In genomic region chr13:27921421-27921960, GRCh38 we compare ENCODE assay signal across 11 cellular contexts. TPM values are rescaled to one million over a fixed set of nuclear protein-coding genes. Genes with fewer than 3 reads are reported as not detected.
DNase-seq lines count a peak whose midpoint lies in the region; ATAC-seq, FAIRE-seq and TF ChIP-seq lines count a peak whose summit lies in the region.
"Had no signal": no experiment of that assay in that cellular context is flagged by ENCODE, and none has a peak within 500 bp of the region (broad histone marks: within the 10 kb centered on the region; RNA-seq: fewer than 3 reads in every experiment).

No MANE protein-coding gene starts in this region.

- H3K36me3 ChIP-seq in IMR-90 (ENCODE audit: control insufficient read depth, insufficient read depth, low read length) (no peaks in the 10 kb centered on the region), endocrine pancreas (ENCODE audit: control insufficient read depth, insufficient read depth, low read length) (peaks cover 24% of the 10 kb centered on the region), rectal smooth muscle tissue (ENCODE audit: control insufficient read depth, insufficient read depth, low read length) (no peaks in the 10 kb centered on the region)

- H3K9ac ChIP-seq in IMR-90 (ENCODE audit: low read depth, low read length) = no peak overlapping the region
- H3K9ac ChIP-seq in endocrine pancreas (ENCODE audit: control insufficient read depth, insufficient read depth, low read length) = peak overlapping the region; percentile 89
- H3K9ac ChIP-seq in rectal smooth muscle tissue (ENCODE audit: low read length) = no peak overlapping the region

- no peak overlapping the region for H3K14ac ChIP-seq in IMR-90 (replicated peaks; ENCODE audit: low read depth, low read length)

- no peak overlapping the region for H2BK20ac ChIP-seq in IMR-90 (ENCODE audit: low read depth, low read length)

- no peak overlapping the region for H3K18ac ChIP-seq in IMR-90 (ENCODE audit: low read depth, low read length)

- H3K27me3 ChIP-seq in IMR-90 (ENCODE audit: control insufficient read depth, insufficient read depth, low read length) (peaks cover 95% of the 10 kb centered on the region), endocrine pancreas (ENCODE audit: control insufficient read depth, insufficient read depth, low read length) (no peaks in the 10 kb centered on the region), rectal smooth muscle tissue (ENCODE audit: control insufficient read depth, insufficient read depth, low read length) (peaks cover 70% of the 10 kb centered on the region)

- H3K79me1 ChIP-seq in IMR-90 (ENCODE audit: low read depth in 1 of 2, low read length in 2 of 2) = no peaks in the 10 kb centered on the region

- H3K27ac ChIP-seq in IMR-90 (ENCODE audit: insufficient read depth, low read length) (no peak overlapping the region), rectal smooth muscle tissue (ENCODE audit: low read depth, low read length) (no peak overlapping the region)

- WGBS in IMR-90 (ENCODE audit: extremely low coverage in 2 of 2, insufficient read length in 1 of 2), 2 experiments = 6% methylated on average over 10 of the region's 41 CpGs; no CpG with 5 or more reads in 1 of the 2 experiments

- no peak overlapping the region for H2BK120ac ChIP-seq in IMR-90 (ENCODE audit: low read depth, low read length)

- H3K4me3 ChIP-seq in IMR-90 (ENCODE audit: insufficient read depth, low read depth, low read length) (peak overlapping the region; percentile 9; the same call in 1 of the 2 replicates), endocrine pancreas (ENCODE audit: control insufficient read depth, insufficient read depth, low read length) (peak overlapping the region; percentile 91), rectal smooth muscle tissue (ENCODE audit: low read length) (peak overlapping the region; percentile 50)

- H2AFZ ChIP-seq in IMR-90 (replicated peaks; ENCODE audit: low read length, poor library complexity) = peak overlapping the region; percentile 68

- no peak overlapping the region for H3K4ac ChIP-seq in IMR-90 (ENCODE audit: low read depth, low read length)

- CTCF ChIA-PET in IMR-90 (lab: Yijun Ruan, JAX) = interaction anchor here (0.6 to 0.9 kb wide), 2 partner anchors 12 to 226 kb away, joined by 3 read pairs; no protein-coding TSS in a partner anchor

- H3K23ac ChIP-seq in IMR-90 (ENCODE audit: low read depth, low read length) = no peak overlapping the region

- H4K8ac ChIP-seq in IMR-90 (ENCODE audit: low read depth in 2 of 2, low read length in 2 of 2) = no peak overlapping the region

- no peak overlapping the region for H3K56ac ChIP-seq in IMR-90 (ENCODE audit: extremely low read depth, insufficient read depth, low read length)

- FAIRE-seq in urothelium cell line (lab: Jason Lieb, UNC) = no peak
- FAIRE-seq: GM18507 had no signal

- intact Hi-C loops in IMR-90 (cut with micrococcal nuclease) = no loop called here

- no peaks in the 10 kb centered on the region for H4K20me1 ChIP-seq in IMR-90 (ENCODE audit: insufficient read depth, low read length)

- no peak overlapping the region for H2AK9ac ChIP-seq in IMR-90 (replicated peaks; ENCODE audit: low read depth, low read length, poor library complexity)

- TF ChIP-seq CTCF in IMR-90 (conservative IDR thresholded peaks at IDR 0.05; ENCODE audit: low read depth, low read length) = no peak

- no peak overlapping the region for H2BK5ac ChIP-seq in IMR-90 (ENCODE audit: low read depth, low read length, poor library complexity, severe bottlenecking)

- H2BK15ac ChIP-seq in IMR-90 (ENCODE audit: low read depth, low read length) = no peak overlapping the region

- no peak for TF ChIP-seq RAD21 in IMR-90 (IDR thresholded peaks at IDR 0.05; ENCODE audit: low read length)

- no TSS peak for BruUV-seq in IMR-90 (replicated peaks; lab: Mats Ljungman, UMichigan)

- H4K91ac ChIP-seq in IMR-90 (ENCODE audit: insufficient read depth, low read depth, low read length) = no peak overlapping the region

- POLR2A ChIA-PET in IMR-90 (lab: Charles Lee; ENCODE audit: unreplicated experiment) = interaction anchor here (0.7 kb wide), 1 partner anchor 590 kb away, joined by 3 read pairs; no protein-coding TSS in a partner anchor

- H3K9me1 ChIP-seq in IMR-90 (ENCODE audit: insufficient read depth, low read length) = no peaks in the 10 kb centered on the region

- ATAC-seq in IMR-90 (ENCODE audit: low read depth) = no peak

- H2AK5ac ChIP-seq in IMR-90 (ENCODE audit: low read depth, low read length) = no peak overlapping the region

- no peak for TF ChIP-seq POLR2A in IMR-90 (IDR thresholded peaks at IDR 0.05; ENCODE audit: low read depth, low read length)

- in situ Hi-C loops in IMR-90 (cut with MboI; ENCODE audit: low sequenced_read_pairs) = no loop called here

- no peak overlapping the region for H4K5ac ChIP-seq in IMR-90 (ENCODE audit: low read depth, low read length)

- peak; percentile 43 for DNase-seq in COR-L47 (lab: John Stamatoyannopoulos, UW)
- DNase-seq in IMR-90 = no peak
- DNase-seq in NCI-H524 treated with DMSO at 0.1 percent for 48 hours (lab: John Stamatoyannopoulos, UW) = no peak
- no peak for DNase-seq in DMS79 treated with DMSO at 0.1 percent for 48 hours (lab: John Stamatoyannopoulos, UW)
- no peak for DNase-seq in urothelium cell line (ENCODE audit: low spot score)
- no peak for DNase-seq in AML-193 (lab: John Stamatoyannopoulos, UW)
- DNase-seq: activated effector memory CD4-positive, alpha-beta T cell treated with anti-CD3 and anti-CD28 coated beads, Interleukin-2, amount 50 U/mL, for 16 hours; OCI-M1 had no signal

- H3K4me1 ChIP-seq in IMR-90 (ENCODE audit: control insufficient read depth, insufficient read depth, low read length) (peaks cover 3% of the 10 kb centered on the region; the same call in 1 of the 2 replicates), endocrine pancreas (ENCODE audit: control insufficient read depth, insufficient read depth, low read length) (no peaks in the 10 kb centered on the region), rectal smooth muscle tissue (ENCODE audit: control insufficient read depth, insufficient read depth, low read length) (no peaks in the 10 kb centered on the region)

- dilution Hi-C loops in IMR-90 (cut with HindIII; ENCODE audit: low sequenced_read_pairs, unreplicated experiment) = no loop called here

- peaks cover 8% of the 10 kb centered on the region for H3K9me3 ChIP-seq in IMR-90 (ENCODE audit: control insufficient read depth, insufficient read depth, low read length)
- H3K9me3 ChIP-seq in endocrine pancreas (ENCODE audit: control insufficient read depth, low read length) = no peaks in the 10 kb centered on the region

- peak overlapping the region; percentile 75; the same call in 1 of the 2 replicates for H3K4me2 ChIP-seq in IMR-90 (ENCODE audit: low read depth, low read length)

TF ChIP-seq in IMR-90, 13 proteins besides CTCF, POLR2A, EP300 and RAD21:
- no peak for TF ChIP-seq CHD1 (IDR thresholded peaks at IDR 0.05; ENCODE audit: low read depth, low read length)
- no peak for TF ChIP-seq FOS (IDR thresholded peaks at IDR 0.05; ENCODE audit: low read depth, low read length)
- no peak for TF ChIP-seq MAZ (IDR thresholded peaks at IDR 0.05; ENCODE audit: borderline replicate concordance, low read depth, low read length)
- no peak for TF ChIP-seq SMC3 (IDR thresholded peaks at IDR 0.05; ENCODE audit: low read depth, low read length)
- no peak for TF ChIP-seq ELK1 (IDR thresholded peaks at IDR 0.05; ENCODE audit: borderline replicate concordance, low read depth, low read length)
- TF ChIP-seq, protein P1, sequence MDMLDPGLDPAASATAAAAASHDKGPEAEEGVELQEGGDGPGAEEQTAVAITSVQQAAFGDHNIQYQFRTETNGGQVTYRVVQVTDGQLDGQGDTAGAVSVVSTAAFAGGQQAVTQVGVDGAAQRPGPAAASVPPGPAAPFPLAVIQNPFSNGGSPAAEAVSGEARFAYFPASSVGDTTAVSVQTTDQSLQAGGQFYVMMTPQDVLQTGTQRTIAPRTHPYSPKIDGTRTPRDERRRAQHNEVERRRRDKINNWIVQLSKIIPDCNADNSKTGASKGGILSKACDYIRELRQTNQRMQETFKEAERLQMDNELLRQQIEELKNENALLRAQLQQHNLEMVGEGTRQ (IDR thresholded peaks at IDR 0.05; ENCODE audit: low read depth, low read length) = no peak
- TF ChIP-seq MXI1 (IDR thresholded peaks at IDR 0.05; ENCODE audit: borderline replicate concordance, low read depth, low read length) = no peak
- TF ChIP-seq MAFK (IDR thresholded peaks at IDR 0.05; ENCODE audit: low read depth, low read length) = no peak
- no peak for TF ChIP-seq CEBPB (IDR thresholded peaks at IDR 0.05; ENCODE audit: low read depth, low read length)
- TF ChIP-seq NFE2L2 (IDR thresholded peaks at IDR 0.05; ENCODE audit: low read depth, low read length) = no peak
- TF ChIP-seq BHLHE40 (IDR thresholded peaks at IDR 0.05; ENCODE audit: low read depth, low read length) = no peak
- TF ChIP-seq RFX5 (IDR thresholded peaks at IDR 0.05; ENCODE audit: low read depth, low read length) = no peak
- TF ChIP-seq RCOR1 (IDR thresholded peaks at IDR 0.05; ENCODE audit: insufficient replicate concordance, low read length) = no peak
TF ChIP-seq in IMR-90: peak in this region for 0.

RNA-seq across cellular contexts. Expression of gene PDX1, which starts 1.7 kb away (rescaled TPM):
- total RNA-seq in IMR-90 (2012; rRNA removed) = not detected in 2 replicates
- polyA plus RNA-seq in IMR-90 (2012; rRNA removed) = not detected in 2 replicates
- polyA plus RNA-seq in IMR-90 (2012; cell fraction: cytosol; rRNA removed) = not detected in 2 replicates
- polyA plus RNA-seq in IMR-90 (2012; cell fraction: nucleus; rRNA removed; ENCODE audit: low replicate concordance) = not detected in 2 replicates

RNA-seq across cellular contexts. Expression of gene CDX2, which starts 47.6 kb away (rescaled TPM):
- total RNA-seq in IMR-90 (2012; rRNA removed) = not detected in 2 replicates
- not detected in 2 replicates for polyA plus RNA-seq in IMR-90 (2012; rRNA removed)
- not detected in 2 replicates for polyA plus RNA-seq in IMR-90 (2012; cell fraction: cytosol; rRNA removed)
- polyA plus RNA-seq in IMR-90 (2012; cell fraction: nucleus; rRNA removed; ENCODE audit: low replicate concordance) = not detected in 2 replicates

Comparison
In these comparisons a context has a peak if more than half of its experiments do, and no peak if none do; other contexts are left out.
1. H3K4me3 ChIP-seq: peak in every context shown above with its lines; median percentile 91 in endocrine pancreas; 50 in rectal smooth muscle tissue; 9 in IMR-90.